Comparison of ENCODE assay signal across 13 cellular contexts in genomic region chr11:74680703-74681531, GRCh38. TPM values are rescaled to one million over a fixed set of nuclear protein-coding genes. Genes with fewer than 3 reads are reported as not detected.
DNase-seq lines count a peak whose midpoint lies in the region; ATAC-seq and TF ChIP-seq lines count a peak whose summit lies in the region.
"Had no signal": no experiment of that assay in that cellular context is flagged by ENCODE, and none has a peak within 500 bp of the region (broad histone marks: within the 10 kb centered on the region; RNA-seq: fewer than 3 reads in every experiment).

No MANE protein-coding gene starts in this region.

- H3K36me3 Mint-ChIP-seq in endodermal cell (ENCODE audit: low read depth), result no peaks in the 10 kb centered on the region
- H3K36me3 Mint-ChIP-seq in activated CD4-positive, alpha-beta T cell treated with anti-CD3 and anti-CD28 coated beads for 36 hours (ENCODE audit: low read depth), result no peaks in the 10 kb centered on the region
- H3K36me3 Mint-ChIP-seq: activated CD4-positive, alpha-beta memory T cell treated with anti-CD3 and anti-CD28 coated beads for 36 hours had no signal

- DNase-seq in stimulated activated naive CD8-positive, alpha-beta T cell treated with anti-CD3 and anti-CD28 coated beads, Interleukin-15, Interleukin-2, amounts not matched to agents 100 U/mL and 50 U/mL, for 24 hours, result peak; percentile 1
- no peak for DNase-seq in stimulated activated naive CD8-positive, alpha-beta T cell treated with anti-CD3 and anti-CD28 coated beads, Interleukin-15, amount 100 ng/mL, for 72 hours
- peak; percentile 29 for DNase-seq in endodermal cell
- DNase-seq in putamen (ENCODE audit: low spot score), result no peak
- DNase-seq in activated CD4-positive, alpha-beta T cell treated with anti-CD3 and anti-CD28 coated beads for 36 hours, result no peak
- DNase-seq in NCI-H82 treated with DMSO at 0.1 percent for 48 hours (lab: John Stamatoyannopoulos, UW; ENCODE audit: unreplicated experiment), result no peak
- DNase-seq: activated CD4-positive, alpha-beta memory T cell treated with anti-CD3 and anti-CD28 coated beads for 36 hours; foreskin keratinocyte; GDM1; NCI-H1436; stimulated activated naive CD4-positive, alpha-beta T cell had no signal

- no peaks in the 10 kb centered on the region for H3K36me3 ChIP-seq in endodermal cell (ENCODE audit: control insufficient read depth, insufficient read depth, low read length)
- no peaks in the 10 kb centered on the region for H3K36me3 ChIP-seq in rectal smooth muscle tissue (ENCODE audit: control insufficient read depth, insufficient read depth, low read length)

- H3K27me3 ChIP-seq in endodermal cell (ENCODE audit: control insufficient read depth, insufficient read depth, low read length, poor library complexity, severe bottlenecking) (peaks cover 13% of the 10 kb centered on the region), rectal smooth muscle tissue (ENCODE audit: control insufficient read depth, insufficient read depth, low read length) (no peaks in the 10 kb centered on the region)

- H3K4me1 ChIP-seq in endodermal cell (ENCODE audit: control insufficient read depth, insufficient read depth, low read length) (no peaks in the 10 kb centered on the region), rectal smooth muscle tissue (ENCODE audit: control insufficient read depth, insufficient read depth, low read length) (peaks cover 20% of the 10 kb centered on the region)
- H3K4me1 ChIP-seq: foreskin keratinocyte had no signal

- H3K4me3 ChIP-seq in endodermal cell (ENCODE audit: low read length) (no peak overlapping the region), rectal smooth muscle tissue (ENCODE audit: low read length) (no peak overlapping the region)

- CTCF ChIA-PET in activated CD4-positive, alpha-beta T cell treated with anti-CD3 and anti-CD28 coated beads for 36 hours (lab: Charles Lee), result interaction anchor here (0.5 to 1.3 kb wide), 4 partner anchors 15 to 55 kb away, joined by 3 to 4 read pairs (median 3); no protein-coding TSS in a partner anchor

- no peak for ATAC-seq in stimulated activated naive CD8-positive, alpha-beta T cell treated with anti-CD3 and anti-CD28 coated beads, Interleukin-15, Interleukin-2, amounts not matched to agents 100 U/mL and 50 U/mL, for 24 hours
- ATAC-seq in stimulated activated naive CD8-positive, alpha-beta T cell treated with anti-CD3 and anti-CD28 coated beads, Interleukin-15, amount 100 ng/mL, for 72 hours, result no peak
- ATAC-seq in activated CD4-positive, alpha-beta T cell treated with anti-CD3 and anti-CD28 coated beads for 36 hours, result no peak
- ATAC-seq: foreskin keratinocyte had no signal

- intact Hi-C loops in activated CD4-positive, alpha-beta T cell treated with anti-CD3 and anti-CD28 coated beads for 36 hours (cut with DNase I, micrococcal nuclease), result no loop called here

- TF ChIP-seq CTCF in endodermal cell (conservative IDR thresholded peaks at IDR 0.05), result no peak

- no peak overlapping the region for H3K27ac Mint-ChIP-seq in stimulated activated naive CD8-positive, alpha-beta T cell treated with anti-CD3 and anti-CD28 coated beads, Interleukin-15, amount 100 ng/mL, for 72 hours
- H3K27ac Mint-ChIP-seq in endodermal cell, result no peak overlapping the region
- no peak overlapping the region for H3K27ac Mint-ChIP-seq in activated CD4-positive, alpha-beta T cell treated with anti-CD3 and anti-CD28 coated beads for 36 hours
- H3K27ac Mint-ChIP-seq: activated CD4-positive, alpha-beta memory T cell treated with anti-CD3 and anti-CD28 coated beads for 36 hours had no signal

- 94 to 98% methylated on average over 16 to 18 of the region's 18 CpGs for WGBS in endodermal cell (ENCODE audit: insufficient coverage in 1 of 2, insufficient read length in 1 of 2), 2 experiments

- POLR2A ChIA-PET in activated CD4-positive, alpha-beta T cell treated with anti-CD3 and anti-CD28 coated beads for 36 hours (lab: Charles Lee), result no interaction called here

- H3K9ac ChIP-seq in endodermal cell (ENCODE audit: extremely low read depth, low read length, poor library complexity, severe bottlenecking) (no peak overlapping the region), rectal smooth muscle tissue (ENCODE audit: low read length) (no peak overlapping the region)

- H3K27ac ChIP-seq in endodermal cell (ENCODE audit: low read depth, low read length) (no peak overlapping the region), rectal smooth muscle tissue (ENCODE audit: low read depth, low read length) (peak overlapping the region; percentile 56)
- H3K27ac ChIP-seq: foreskin keratinocyte had no signal

- H3K4me1 Mint-ChIP-seq in stimulated activated naive CD8-positive, alpha-beta T cell treated with anti-CD3 and anti-CD28 coated beads, Interleukin-15, amount 100 ng/mL, for 72 hours, result no peaks in the 10 kb centered on the region
- no peaks in the 10 kb centered on the region for H3K4me1 Mint-ChIP-seq in endodermal cell
- no peaks in the 10 kb centered on the region for H3K4me1 Mint-ChIP-seq in activated CD4-positive, alpha-beta T cell treated with anti-CD3 and anti-CD28 coated beads for 36 hours

- no peaks in the 10 kb centered on the region for H3K9me3 ChIP-seq in endodermal cell (ENCODE audit: control insufficient read depth, low read length)

- H3K27me3 Mint-ChIP-seq in stimulated activated naive CD8-positive, alpha-beta T cell treated with anti-CD3 and anti-CD28 coated beads, Interleukin-15, amount 100 ng/mL, for 72 hours, result peaks cover 52% of the 10 kb centered on the region
- peaks cover 12% of the 10 kb centered on the region for H3K27me3 Mint-ChIP-seq in endodermal cell (ENCODE audit: insufficient read depth)
- peaks cover 13% of the 10 kb centered on the region for H3K27me3 Mint-ChIP-seq in activated CD4-positive, alpha-beta T cell treated with anti-CD3 and anti-CD28 coated beads for 36 hours

- H3K9me3 Mint-ChIP-seq in stimulated activated naive CD8-positive, alpha-beta T cell treated with anti-CD3 and anti-CD28 coated beads, Interleukin-15, amount 100 ng/mL, for 72 hours, result no peaks in the 10 kb centered on the region
- H3K9me3 Mint-ChIP-seq in endodermal cell, result no peaks in the 10 kb centered on the region
- H3K9me3 Mint-ChIP-seq in activated CD4-positive, alpha-beta T cell treated with anti-CD3 and anti-CD28 coated beads for 36 hours (ENCODE audit: low read depth), result no peaks in the 10 kb centered on the region
- H3K9me3 Mint-ChIP-seq: activated CD4-positive, alpha-beta memory T cell treated with anti-CD3 and anti-CD28 coated beads for 36 hours had no signal

- H3K4me3 Mint-ChIP-seq in stimulated activated naive CD8-positive, alpha-beta T cell treated with anti-CD3 and anti-CD28 coated beads, Interleukin-15, amount 100 ng/mL, for 72 hours, result no peak overlapping the region
- H3K4me3 Mint-ChIP-seq in endodermal cell, result no peak overlapping the region
- no peak overlapping the region for H3K4me3 Mint-ChIP-seq in activated CD4-positive, alpha-beta T cell treated with anti-CD3 and anti-CD28 coated beads for 36 hours
- H3K4me3 Mint-ChIP-seq: activated CD4-positive, alpha-beta memory T cell treated with anti-CD3 and anti-CD28 coated beads for 36 hours had no signal

RNA-seq across cellular contexts. Expression of gene CHRDL2, which starts 50.3 kb away (rescaled TPM):
- total RNA-seq in endodermal cell, result 1 to 10 TPM in 1 of 2 donors, under 1 TPM in 1; 0.44 to 1.2 TPM
- 0.53 TPM for polyA plus RNA-seq in endodermal cell (2013, experiment 1 of 2)
- 0.33 TPM for polyA plus RNA-seq in endodermal cell (2013, experiment 2 of 2)
- total RNA-seq in activated CD4-positive, alpha-beta T cell treated with anti-CD3 and anti-CD28 coated beads for 36 hours, result not detected
- total RNA-seq: activated CD4-positive, alpha-beta memory T cell treated with anti-CD3 and anti-CD28 coated beads for 36 hours; chondrocyte; foreskin keratinocyte had no signal
- polyA plus RNA-seq: foreskin keratinocyte had no signal

Comparison
In these comparisons a context has a peak if more than half of its experiments do, and no peak if none do; other contexts are left out.
1. DNase-seq: peak in stimulated activated naive CD8-positive, alpha-beta T cell treated with anti-CD3 and anti-CD28 coated beads, Interleukin-15, Interleukin-2, amounts not matched to agents 100 U/mL and 50 U/mL, for 24 hours (single experiment) and endodermal cell (single experiment); none in stimulated activated naive CD8-positive, alpha-beta T cell treated with anti-CD3 and anti-CD28 coated beads, Interleukin-15, amount 100 ng/mL, for 72 hours (0 of 2), putamen (single experiment), activated CD4-positive, alpha-beta T cell treated with anti-CD3 and anti-CD28 coated beads for 36 hours (single experiment) and NCI-H82 treated with DMSO at 0.1 percent for 48 hours (single experiment).